ENCODE assay signal across 34 cellular contexts in genomic region chr2:129144082-129144791, GRCh38.
"Had no signal": no experiment of that assay in that cellular context is flagged by ENCODE, and none has a peak within 500 bp of the region (broad histone marks: within the 10 kb centered on the region; RNA-seq: fewer than 3 reads in every experiment).

No MANE protein-coding gene starts in this region.

- H3K27ac Mint-ChIP-seq: activated CD4-positive, alpha-beta memory T cell treated with anti-CD3 and anti-CD28 coated beads, Interleukin-2, amount 10 ng/mL, durations not matched to agents 7 days and 5 days; activated CD4-positive, alpha-beta T cell treated with anti-CD3 and anti-CD28 coated beads for 36 hours; activated CD8-positive, alpha-beta memory T cell treated with anti-CD3 and anti-CD28 coated beads, Interleukin-2, amount 10 ng/mL, durations not matched to agents 7 days and 5 days; activated naive CD4-positive, alpha-beta T cell treated with anti-CD3 and anti-CD28 coated beads, Interleukin-2, amount 10 ng/mL, durations not matched to agents 7 days and 5 days; activated naive CD8-positive, alpha-beta T cell; activated naive CD8-positive, alpha-beta T cell treated with anti-CD3 and anti-CD28 coated beads, Interleukin-2, amount 50 U/mL, for 24 hours; brain had no signal

- H3K4me3 Mint-ChIP-seq: activated CD4-positive, alpha-beta memory T cell treated with anti-CD3 and anti-CD28 coated beads, Interleukin-2, amount 10 ng/mL, durations not matched to agents 7 days and 5 days; activated CD4-positive, alpha-beta T cell treated with anti-CD3 and anti-CD28 coated beads for 36 hours; activated CD8-positive, alpha-beta memory T cell treated with anti-CD3 and anti-CD28 coated beads, Interleukin-2, amount 10 ng/mL, durations not matched to agents 7 days and 5 days; activated naive CD4-positive, alpha-beta T cell treated with anti-CD3 and anti-CD28 coated beads, Interleukin-2, amount 10 ng/mL, durations not matched to agents 7 days and 5 days; activated naive CD8-positive, alpha-beta T cell; activated naive CD8-positive, alpha-beta T cell treated with anti-CD3 and anti-CD28 coated beads, Interleukin-2, amount 50 U/mL, for 24 hours; brain had no signal

- H3K27me3 Mint-ChIP-seq: activated CD4-positive, alpha-beta memory T cell treated with anti-CD3 and anti-CD28 coated beads, Interleukin-2, amount 10 ng/mL, durations not matched to agents 7 days and 5 days; activated CD4-positive, alpha-beta T cell treated with anti-CD3 and anti-CD28 coated beads for 36 hours; activated CD8-positive, alpha-beta memory T cell treated with anti-CD3 and anti-CD28 coated beads, Interleukin-2, amount 10 ng/mL, durations not matched to agents 7 days and 5 days; activated naive CD4-positive, alpha-beta T cell treated with anti-CD3 and anti-CD28 coated beads, Interleukin-2, amount 10 ng/mL, durations not matched to agents 7 days and 5 days; brain had no signal

- H3K36me3 ChIP-seq: WERI-Rb-1 had no signal

- ATAC-seq: activated CD4-positive, alpha-beta T cell treated with anti-CD3 and anti-CD28 coated beads for 36 hours; activated CD8-positive, alpha-beta memory T cell treated with anti-CD3 and anti-CD28 coated beads, Interleukin-2, amount 10 ng/mL, durations not matched to agents 7 days and 5 days; activated naive CD8-positive, alpha-beta T cell treated with anti-CD3 and anti-CD28 coated beads, Interleukin-2, amount 50 U/mL, for 24 hours; Right ventricle myocardium inferior had no signal

- H3K4me1 Mint-ChIP-seq: activated CD4-positive, alpha-beta memory T cell treated with anti-CD3 and anti-CD28 coated beads, Interleukin-2, amount 10 ng/mL, durations not matched to agents 7 days and 5 days; activated CD4-positive, alpha-beta T cell treated with anti-CD3 and anti-CD28 coated beads for 36 hours; activated CD8-positive, alpha-beta memory T cell treated with anti-CD3 and anti-CD28 coated beads, Interleukin-2, amount 10 ng/mL, durations not matched to agents 7 days and 5 days; activated naive CD4-positive, alpha-beta T cell treated with anti-CD3 and anti-CD28 coated beads, Interleukin-2, amount 10 ng/mL, durations not matched to agents 7 days and 5 days; activated naive CD8-positive, alpha-beta T cell treated with anti-CD3 and anti-CD28 coated beads, Interleukin-2, amount 50 U/mL, for 24 hours; brain had no signal

- H3K4me2 ChIP-seq: PC-9 had no signal

- H2AFZ ChIP-seq: PC-9 had no signal

- H3K9me3 Mint-ChIP-seq: activated CD4-positive, alpha-beta memory T cell treated with anti-CD3 and anti-CD28 coated beads, Interleukin-2, amount 10 ng/mL, durations not matched to agents 7 days and 5 days; activated naive CD4-positive, alpha-beta T cell treated with anti-CD3 and anti-CD28 coated beads, Interleukin-2, amount 10 ng/mL, durations not matched to agents 7 days and 5 days; activated naive CD8-positive, alpha-beta T cell treated with anti-CD3 and anti-CD28 coated beads, Interleukin-2, amount 50 U/mL, for 24 hours had no signal

- H3K4me3 ChIP-seq: PC-9 had no signal

- H3K27ac ChIP-seq: PC-9, RWPE1, WERI-Rb-1 had no signal

- DNase-seq: activated CD4-positive, alpha-beta memory T cell treated with anti-CD3 and anti-CD28 coated beads, Interleukin-2, amount 10 ng/mL, durations not matched to agents 7 days and 5 days; activated CD4-positive, alpha-beta T cell treated with anti-CD3 and anti-CD28 coated beads for 36 hours; activated CD4-positive, alpha-beta T cell treated with anti-CD3 and anti-CD28 coated beads, Interleukin-2, amount 50 U/mL, for 1 hour; activated CD8-positive, alpha-beta memory T cell treated with anti-CD3 and anti-CD28 coated beads for 24 hours; activated CD8-positive, alpha-beta memory T cell treated with anti-CD3 and anti-CD28 coated beads, Interleukin-2, amount 10 ng/mL, durations not matched to agents 7 days and 5 days; activated CD8-positive, alpha-beta memory T cell treated with anti-CD3 and anti-CD28 coated beads, Interleukin-2, amount 50 U/mL, for 48 hours; activated effector memory CD4-positive, alpha-beta T cell treated with Interleukin-2 at 50 U/mL for 16 hours; activated naive CD4-positive, alpha-beta T cell treated with anti-CD3 and anti-CD28 coated beads, Interleukin-2, amount 10 ng/mL, durations not matched to agents 7 days and 5 days; activated naive CD8-positive, alpha-beta T cell treated with anti-CD3 and anti-CD28 coated beads, Interleukin-2, amount 50 U/mL, for 24 hours; activated T-cell treated with anti-CD3 and anti-CD28 coated beads, Interleukin-2, amount 50 U/mL, for 48 hours; anterior cingulate cortex; central memory CD4-positive, alpha-beta T cell; MM.1S; MV-4-11; NCI-H1092 treated with DMSO at 0.1 percent for 48 hours; NCI-H1417; NCI-H146; NCI-H187; NCI-H2029 treated with DMSO at 0.1 percent for 48 hours; NCI-H2107; NCI-H2171; NCI-H510A; NCI-H526; NCI-H748 treated with DMSO at 0.1 percent for 48 hours; NK-92 treated with Interleukin-12 subunit alpha and Interleukin-12 subunit beta, amount 100 ng/mL, for 24 hours; PC-9; SIG-M5; SW 1271; T1000; WERI-Rb-1 had no signal

- H3K36me3 Mint-ChIP-seq: activated CD8-positive, alpha-beta memory T cell treated with anti-CD3 and anti-CD28 coated beads, Interleukin-2, amount 10 ng/mL, durations not matched to agents 7 days and 5 days; activated naive CD4-positive, alpha-beta T cell treated with anti-CD3 and anti-CD28 coated beads, Interleukin-2, amount 10 ng/mL, durations not matched to agents 7 days and 5 days; activated naive CD8-positive, alpha-beta T cell; brain had no signal
